Comparison of ENCODE assay signal across 1 cellular context in the genomic region with DNA sequence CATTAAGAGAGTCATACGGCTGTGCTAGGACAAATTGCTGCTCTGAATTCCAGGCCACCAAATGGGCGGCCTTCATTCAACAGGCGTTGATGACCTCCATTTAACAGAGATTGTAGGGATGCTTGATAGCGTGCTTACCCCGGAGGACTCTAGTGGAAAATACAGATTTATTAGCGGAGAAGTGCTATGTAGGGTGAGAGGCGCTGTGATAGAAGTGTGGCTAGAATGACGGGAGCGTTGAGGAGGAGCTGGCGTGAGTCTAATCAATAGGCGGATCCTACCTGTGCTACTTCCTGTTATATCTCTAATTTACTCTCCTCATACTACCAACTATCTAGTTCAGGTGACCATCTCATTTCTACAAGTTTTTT.
TF ChIP-seq lines count a peak whose summit lies in the region.

No MANE protein-coding gene starts in this region.

TF ChIP-seq in HCT116, 20 proteins besides CTCF, POLR2A, EP300 and RAD21:
- TF ChIP-seq EZH2 (IDR thresholded peaks at IDR 0.05) = no peak
- peak; percentile 38; the same call in 1 of the 2 replicates for TF ChIP-seq POLR2AphosphoS5 (IDR thresholded peaks at IDR 0.05; ENCODE audit: low read depth, low read length)
